ENCODE assay signal across 9 cellular contexts in the genomic region with DNA sequence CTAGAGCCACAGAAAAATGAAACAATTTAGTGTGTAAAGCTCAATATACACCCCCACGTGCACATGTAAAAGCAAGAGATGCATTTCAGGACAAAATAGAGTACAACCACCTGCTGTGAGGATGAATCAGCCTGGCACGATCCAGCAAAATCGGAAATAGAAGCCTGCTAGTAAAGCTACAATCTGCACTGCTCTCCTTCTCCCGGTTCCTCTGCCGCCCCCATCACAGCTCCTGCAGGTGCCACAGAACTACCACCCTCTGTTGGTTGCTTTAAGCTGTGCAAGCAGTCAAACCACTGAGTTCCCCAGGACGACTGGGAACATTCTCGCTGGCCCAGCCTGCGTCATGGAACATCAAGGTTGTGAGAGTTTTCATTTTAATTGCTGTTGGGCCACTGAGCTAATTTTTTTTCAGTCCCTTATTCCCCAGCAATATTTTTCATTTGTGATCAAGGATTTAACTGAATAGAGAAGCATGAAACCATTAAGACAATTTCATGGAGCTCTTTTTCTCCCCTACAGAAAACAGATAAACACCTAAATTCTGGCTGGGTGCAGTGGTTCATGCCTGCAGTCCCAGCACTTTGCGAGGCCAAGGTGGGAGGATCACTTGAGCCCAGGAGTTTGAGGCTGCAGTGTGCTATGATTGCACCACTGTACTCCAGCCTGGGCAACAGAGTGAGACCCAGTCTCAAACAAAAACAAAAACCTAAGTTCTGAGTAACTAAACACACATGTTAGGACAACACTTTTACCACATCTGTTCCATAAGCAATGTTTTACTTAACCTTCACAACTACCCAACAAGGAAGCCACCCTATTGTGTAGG. TPM values are rescaled to one million over a fixed set of nuclear protein-coding genes. Genes with fewer than 3 reads are reported as not detected.
A peak's percentile ranks its signal among the peaks of the same experiment; 100 is the strongest.
DNase-seq lines count a peak whose midpoint lies in the region; TF ChIP-seq lines count a peak whose summit lies in the region.
"Had no signal": no experiment of that assay in that cellular context is flagged by ENCODE, and none has a peak within 500 bp of the region (broad histone marks: within the 10 kb centered on the region; RNA-seq: fewer than 3 reads in every experiment).

No MANE protein-coding gene starts in this region.

- dilution Hi-C loops in mammary epithelial cell (cut with HindIII; ENCODE audit: low sequenced_read_pairs) = no loop called here

- H3K36me3 ChIP-seq in mammary epithelial cell (ENCODE audit: insufficient read depth, low read length) = no peaks in the 10 kb centered on the region

- CTCF ChIA-PET in mammary epithelial cell (lab: Charles Lee; ENCODE audit: low non-redundant PET) = interaction anchor here (0.6 to 0.9 kb wide), 3 partner anchors 77 to 1010 kb away, joined by 3 to 8 read pairs (median 3); no protein-coding TSS in a partner anchor

- peaks cover 1% of the 10 kb centered on the region for H3K4me1 Mint-ChIP-seq in T-helper 2 cell treated with Interferon-gamma antibody and Interleukin-4, amounts not matched to agents 5 μg/mL and 100 μg/mL, for 36 hours (ENCODE audit: low read depth)

- no peaks in the 10 kb centered on the region for H3K36me3 Mint-ChIP-seq in T-helper 2 cell treated with Interferon-gamma antibody and Interleukin-4, amounts not matched to agents 5 μg/mL and 100 μg/mL, for 36 hours (ENCODE audit: low read depth)
- H3K36me3 Mint-ChIP-seq: CD8-positive, alpha-beta memory T cell had no signal

- 33% methylated on average over 9 of the region's 9 CpGs for WGBS in mammary epithelial cell (ENCODE audit: low coverage, missing lambda C conversion rate)

- peak; percentile 44 to 52 for TF ChIP-seq CTCF in mammary epithelial cell (conservative IDR thresholded peaks at IDR 0.05 in 1 of 2, IDR thresholded peaks at IDR 0.05 in 1 of 2; ENCODE audit: extremely low read depth in 1 of 2, insufficient read depth in 1 of 2, low read depth in 1 of 2, low read length in 2 of 2)

- in situ Hi-C loops in mammary epithelial cell (cut with MboI; ENCODE audit: low sequenced_read_pairs in 2 of 2) = no loop called here

- no peaks in the 10 kb centered on the region for H3K9me3 Mint-ChIP-seq in T-helper 2 cell treated with Interferon-gamma antibody and Interleukin-4, amounts not matched to agents 5 μg/mL and 100 μg/mL, for 36 hours
- H3K9me3 Mint-ChIP-seq: CD8-positive, alpha-beta memory T cell had no signal

- H3K27me3 Mint-ChIP-seq in T-helper 2 cell treated with Interferon-gamma antibody and Interleukin-4, amounts not matched to agents 5 μg/mL and 100 μg/mL, for 36 hours (ENCODE audit: low read depth) = peaks cover 20% of the 10 kb centered on the region

- H3K4me2 ChIP-seq in mammary epithelial cell (ENCODE audit: insufficient read depth, low read depth, low read length) = no peak overlapping the region

- BruUV-seq in mammary epithelial cell (replicated peaks; lab: Mats Ljungman, UMichigan) = no TSS peak

- no peaks in the 10 kb centered on the region for H4K20me1 ChIP-seq in mammary epithelial cell (ENCODE audit: insufficient read depth, low read length)

- peak; percentile 15 for DNase-seq in activated gamma-delta T cell treated with Interleukin-2 at 50 U/mL for 16 hours
- DNase-seq in activated gamma-delta T cell (lab: John Stamatoyannopoulos, UW) = no peak
- DNase-seq in NCI-H2029 treated with DMSO at 0.1 percent for 48 hours (lab: John Stamatoyannopoulos, UW) = peak; percentile 1
- DNase-seq in T-helper 2 cell treated with Interferon-gamma antibody and Interleukin-4, amounts not matched to agents 5 μg/mL and 100 μg/mL, for 36 hours (ENCODE audit: low spot score) = peak; percentile 6
- peak; percentile 45 for DNase-seq in mammary epithelial cell
- peak; percentile 7 for DNase-seq in stimulated activated CD8-positive, alpha-beta memory T cell treated with anti-CD3 and anti-CD28 coated beads, Interleukin-12 subunit alpha, Interleukin-12 subunit beta, amount 100 ng/mL, for 24 hours (ENCODE audit: extremely low read depth)
- no peak for DNase-seq in T-helper 9 cell

- intact Hi-C loops in mammary epithelial cell (cut with micrococcal nuclease) = loop anchor here (1.0 kb wide), 1 partner anchor 77 kb away; no protein-coding TSS in a partner anchor

- no peaks in the 10 kb centered on the region for H3K79me2 ChIP-seq in mammary epithelial cell (ENCODE audit: insufficient read depth, low read length)

- no peak overlapping the region for H3K9ac ChIP-seq in mammary epithelial cell (ENCODE audit: insufficient read depth, low read length)

- H3K27ac ChIP-seq in mammary epithelial cell (ENCODE audit: insufficient read depth, low read depth, low read length) = no peak overlapping the region
- peak overlapping the region; percentile 4 for H3K27ac ChIP-seq in layer of hippocampus (ENCODE audit: low read depth, low read length)

- no peak overlapping the region for H3K4me3 Mint-ChIP-seq in T-helper 2 cell treated with Interferon-gamma antibody and Interleukin-4, amounts not matched to agents 5 μg/mL and 100 μg/mL, for 36 hours

- H3K4me1 ChIP-seq in mammary epithelial cell (ENCODE audit: insufficient read depth, low read length) = no peaks in the 10 kb centered on the region

- H3K27me3 ChIP-seq in mammary epithelial cell (ENCODE audit: insufficient read depth, low read length) (no peaks in the 10 kb centered on the region), layer of hippocampus (ENCODE audit: control insufficient read depth, insufficient read depth, low read length) (no peaks in the 10 kb centered on the region)

- no peak overlapping the region for H3K27ac Mint-ChIP-seq in T-helper 2 cell treated with Interferon-gamma antibody and Interleukin-4, amounts not matched to agents 5 μg/mL and 100 μg/mL, for 36 hours

- no peak overlapping the region for H2AFZ ChIP-seq in mammary epithelial cell (ENCODE audit: low read depth, low read length)

- no peak overlapping the region for H3K4me3 ChIP-seq in mammary epithelial cell (replicated peaks in 1 of 3; ENCODE audit: insufficient read depth in 1 of 3, low read depth in 2 of 3, low read length in 3 of 3)

- no peaks in the 10 kb centered on the region for H3K9me3 ChIP-seq in mammary epithelial cell (replicated peaks; ENCODE audit: insufficient read depth, low read length)

RNA-seq across cellular contexts. Expression of a gene that starts 47.6 kb away (rescaled TPM):
- 10 to 100 TPM; 10.2 to 25.0 TPM for total RNA-seq in mammary epithelial cell
- polyA plus RNA-seq in mammary epithelial cell = 12.3 TPM
- 25.1 TPM for polyA minus RNA-seq in mammary epithelial cell

Comparison
In these comparisons a context has a peak if more than half of its experiments do, and no peak if none do; other contexts are left out.
1. DNase-seq: peak in activated gamma-delta T cell treated with Interleukin-2 at 50 U/mL for 16 hours (single experiment), NCI-H2029 treated with DMSO at 0.1 percent for 48 hours (single experiment), T-helper 2 cell treated with Interferon-gamma antibody and Interleukin-4, amounts not matched to agents 5 μg/mL and 100 μg/mL, for 36 hours (single experiment), mammary epithelial cell (single experiment) and stimulated activated CD8-positive, alpha-beta memory T cell treated with anti-CD3 and anti-CD28 coated beads, Interleukin-12 subunit alpha, Interleukin-12 subunit beta, amount 100 ng/mL, for 24 hours (single experiment); none in activated gamma-delta T cell (single experiment) and T-helper 9 cell (single experiment).